In the genomic region with DNA sequence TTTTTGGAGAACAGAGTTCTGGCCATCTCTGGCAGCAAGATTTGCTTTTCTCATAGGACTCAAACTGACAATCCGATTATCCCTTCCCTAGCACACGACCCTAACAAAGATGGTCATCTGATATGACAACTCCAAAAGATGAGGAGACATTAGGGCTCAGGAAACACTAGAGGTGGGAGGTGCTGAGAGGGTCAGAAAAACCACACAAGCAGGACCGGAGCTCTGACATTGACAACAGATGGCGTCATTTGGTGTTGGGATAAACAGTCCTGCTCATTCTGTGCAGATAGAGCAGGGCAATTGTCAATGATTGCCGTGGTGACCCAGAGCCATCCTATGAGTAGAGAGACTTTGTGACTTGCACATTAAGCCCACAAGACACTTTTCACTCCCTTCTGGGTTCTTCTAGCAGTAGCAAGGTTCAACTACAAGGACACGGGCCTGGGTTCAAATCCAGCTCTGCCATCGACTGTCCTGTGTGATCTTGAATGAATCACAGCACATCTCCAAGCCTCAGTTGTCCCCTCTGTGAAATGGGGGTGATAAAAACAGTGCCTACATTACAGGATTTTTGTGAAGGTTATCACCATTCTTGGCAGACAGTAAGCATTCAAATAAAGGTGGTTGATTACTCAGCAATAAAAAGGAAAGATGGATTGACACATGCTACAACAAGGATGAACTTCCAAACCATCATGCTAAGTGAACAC, we compare ENCODE assay signal across 1 cellular context.
TF ChIP-seq lines count a peak whose summit lies in the region.

No MANE protein-coding gene starts in this region.

TF ChIP-seq in IMR-90, 13 proteins besides CTCF, POLR2A, EP300 and RAD21 (continued from another document):
- no peak for TF ChIP-seq MAZ (IDR thresholded peaks at IDR 0.05; ENCODE audit: borderline replicate concordance, low read depth, low read length)
- TF ChIP-seq, protein P1, sequence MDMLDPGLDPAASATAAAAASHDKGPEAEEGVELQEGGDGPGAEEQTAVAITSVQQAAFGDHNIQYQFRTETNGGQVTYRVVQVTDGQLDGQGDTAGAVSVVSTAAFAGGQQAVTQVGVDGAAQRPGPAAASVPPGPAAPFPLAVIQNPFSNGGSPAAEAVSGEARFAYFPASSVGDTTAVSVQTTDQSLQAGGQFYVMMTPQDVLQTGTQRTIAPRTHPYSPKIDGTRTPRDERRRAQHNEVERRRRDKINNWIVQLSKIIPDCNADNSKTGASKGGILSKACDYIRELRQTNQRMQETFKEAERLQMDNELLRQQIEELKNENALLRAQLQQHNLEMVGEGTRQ (IDR thresholded peaks at IDR 0.05; ENCODE audit: low read depth, low read length): no peak
